17 cellular contexts compared by ENCODE assay signal in genomic region chr1:54571803-54572202, GRCh38. TPM values are rescaled to one million over a fixed set of nuclear protein-coding genes. Genes with fewer than 3 reads are reported as not detected.
DNase-seq lines count a peak whose midpoint lies in the region; ATAC-seq, FAIRE-seq and TF ChIP-seq lines count a peak whose summit lies in the region.
"Had no signal": no experiment of that assay in that cellular context is flagged by ENCODE, and none has a peak within 500 bp of the region (broad histone marks: within the 10 kb centered on the region; RNA-seq: fewer than 3 reads in every experiment).

No MANE protein-coding gene starts in this region.

- no peak for ATAC-seq in naive thymus-derived CD4-positive, alpha-beta T cell
- no peak for ATAC-seq in stimulated activated naive B cell treated with anti-CD40 and anti-IgM and Interleukin-4, amounts not matched to agents 10 μg/mL and 1 μg/mL and 100 μg/mL, for 72 hours (replicated peaks)
- ATAC-seq: naive thymus-derived CD8-positive, alpha-beta T cell had no signal

- no peaks in the 10 kb centered on the region for H4K20me1 ChIP-seq in OCI-LY7 (ENCODE audit: insufficient read depth, low read length)
- no peaks in the 10 kb centered on the region for H4K20me1 ChIP-seq in endothelial cell of umbilical vein (replicated peaks; ENCODE audit: control insufficient read depth, extremely low read depth, insufficient read depth, low read length)

- H3K4me1 ChIP-seq in OCI-LY7 (ENCODE audit: insufficient read depth, low read length, poor library complexity, severe bottlenecking) (peaks cover 9% of the 10 kb centered on the region), endothelial cell of umbilical vein (ENCODE audit: control insufficient read depth, extremely low read depth, insufficient read depth, low read length) (peaks cover 31% of the 10 kb centered on the region)
- H3K4me1 ChIP-seq in naive thymus-derived CD4-positive, alpha-beta T cell (ENCODE audit: control insufficient read depth in 2 of 2, insufficient read depth in 2 of 2, low read length in 2 of 2): no peaks in the 10 kb centered on the region
- H3K4me1 ChIP-seq: SJCRH30 had no signal

- peak overlapping the region; percentile 64 for H3K27ac Mint-ChIP-seq in neural crest cell (ENCODE audit: unreplicated experiment)
- peak overlapping the region in 1 of 9 donors; percentile 23 for H3K27ac Mint-ChIP-seq in naive thymus-derived CD4-positive, alpha-beta T cell
- H3K27ac Mint-ChIP-seq in stimulated activated naive B cell treated with anti-CD40 and anti-IgM and Interleukin-4, amounts not matched to agents 10 μg/mL and 1 μg/mL and 100 μg/mL, for 72 hours: no peak overlapping the region
- H3K27ac Mint-ChIP-seq: activated naive CD8-positive, alpha-beta T cell; CD4-positive, CD25-positive, alpha-beta regulatory T cell had no signal

- DNase-seq in GF-D8 (lab: John Stamatoyannopoulos, UW): peak; percentile 24
- DNase-seq in OCI-LY7 (ENCODE audit: low spot score): peak; percentile 10
- peak; percentile 50 for DNase-seq in endothelial cell of umbilical vein (ENCODE audit: low read depth, low spot score)
- DNase-seq in neural crest cell (ENCODE audit: low read depth, low spot score): no peak
- no peak for DNase-seq in naive thymus-derived CD4-positive, alpha-beta T cell
- DNase-seq in stimulated activated naive B cell treated with anti-CD40 and anti-IgM and Interleukin-4, amounts not matched to agents 10 μg/mL and 1 μg/mL and 100 μg/mL, for 72 hours: no peak
- DNase-seq in activated CD4-positive, alpha-beta T cell treated with anti-CD3 and anti-CD28 coated beads, Interleukin-2, amount 50 U/mL, for 1 hour: no peak
- DNase-seq in NCI-H526 (lab: John Stamatoyannopoulos, UW): no peak
- DNase-seq: activated CD4-positive, alpha-beta T cell treated with anti-CD3 and anti-CD28 coated beads, Interleukin-2, amount 50 U/mL, for 48 hours; CD4-positive, CD25-positive, alpha-beta regulatory T cell; effector CD8-positive, alpha-beta T cell; NCI-H2107; SJCRH30; stimulated activated naive CD4-positive, alpha-beta T cell treated with Interleukin-2 at 50 U/mL for 16 hours had no signal

- H3K4me2 ChIP-seq in OCI-LY7 (ENCODE audit: low read length) (no peak overlapping the region), endothelial cell of umbilical vein (ENCODE audit: insufficient read depth, low read length) (peak overlapping the region; percentile 40)

- no peak for TF ChIP-seq POLR2A in endothelial cell of umbilical vein (IDR thresholded peaks at IDR 0.05; ENCODE audit: low read depth, low read length)

- no peaks in the 10 kb centered on the region for H3K27me3 Mint-ChIP-seq in neural crest cell (ENCODE audit: low read depth)
- H3K27me3 Mint-ChIP-seq in naive thymus-derived CD4-positive, alpha-beta T cell: peaks cover 0 to 1% (median 0%) of the 10 kb centered on the region in 5 donors
- peaks cover 0 to 5% of the 10 kb centered on the region in 2 donors for H3K27me3 Mint-ChIP-seq in stimulated activated naive B cell treated with anti-CD40 and anti-IgM and Interleukin-4, amounts not matched to agents 10 μg/mL and 1 μg/mL and 100 μg/mL, for 72 hours
- H3K27me3 Mint-ChIP-seq: activated naive CD8-positive, alpha-beta T cell; CD4-positive, CD25-positive, alpha-beta regulatory T cell had no signal

- no peak for TF ChIP-seq CTCF in OCI-LY7 (conservative IDR thresholded peaks at IDR 0.05; ENCODE audit: low read length)
- TF ChIP-seq CTCF in endothelial cell of umbilical vein (IDR thresholded peaks at IDR 0.05; ENCODE audit: extremely low read depth in 1 of 2, insufficient read depth in 1 of 2, low read depth in 1 of 2, low read length in 2 of 2): no peak
- TF ChIP-seq CTCF in neural crest cell (conservative IDR thresholded peaks at IDR 0.05): no peak

- H3K9me2 ChIP-seq in OCI-LY7 (ENCODE audit: insufficient read depth, low read length): no peaks in the 10 kb centered on the region

- H3K4me3 ChIP-seq in OCI-LY7 (ENCODE audit: low read depth, low read length, poor library complexity, severe bottlenecking) (no peak overlapping the region), endothelial cell of umbilical vein (replicated peaks in 1 of 3; ENCODE audit: insufficient read depth in 1 of 3, low read depth in 1 of 3, low read length in 3 of 3) (no peak overlapping the region)
- no peak overlapping the region for H3K4me3 ChIP-seq in naive thymus-derived CD4-positive, alpha-beta T cell (ENCODE audit: low read length)
- H3K4me3 ChIP-seq: SJCRH30 had no signal

- peak; percentile 91 for FAIRE-seq in endothelial cell of umbilical vein (lab: Jason Lieb, UNC)

- H3K27me3 ChIP-seq in endothelial cell of umbilical vein (ENCODE audit: control insufficient read depth in 2 of 2, insufficient read depth in 2 of 2, low read length in 2 of 2): no peaks in the 10 kb centered on the region
- no peaks in the 10 kb centered on the region for H3K27me3 ChIP-seq in naive thymus-derived CD4-positive, alpha-beta T cell (ENCODE audit: control insufficient read depth in 2 of 2, insufficient read depth in 2 of 2, low read length in 2 of 2)
- H3K27me3 ChIP-seq: SJCRH30 had no signal

- BruUV-seq in OCI-LY7 (replicated peaks; lab: Mats Ljungman, UMichigan) (no TSS peak), endothelial cell of umbilical vein (replicated peaks; lab: Mats Ljungman, UMichigan) (no TSS peak)

- POLR2A ChIA-PET in OCI-LY7 (lab: Charles Lee): interaction anchor here (0.7 to 1.0 kb wide), 2 partner anchors 21 to 53 kb away, joined by 3 to 4 read pairs; no protein-coding TSS in a partner anchor
- POLR2A ChIA-PET in endothelial cell of umbilical vein (lab: Charles Lee): no interaction called here
- POLR2A ChIA-PET in naive thymus-derived CD4-positive, alpha-beta T cell (lab: Charles Lee): no interaction called here

- H3K79me2 ChIP-seq in OCI-LY7 (ENCODE audit: insufficient read depth, low read depth, low read length): no peaks in the 10 kb centered on the region
- H3K79me2 ChIP-seq in endothelial cell of umbilical vein (ENCODE audit: control insufficient read depth, insufficient read depth, low read length): no peaks in the 10 kb centered on the region

- H2AFZ ChIP-seq in OCI-LY7 (ENCODE audit: low read length): no peak overlapping the region; the same call in 1 of the 2 replicates
- peak overlapping the region; percentile 72 for H2AFZ ChIP-seq in endothelial cell of umbilical vein (ENCODE audit: low read depth, low read length)

- H3K9me3 ChIP-seq in OCI-LY7 (ENCODE audit: low read length): no peaks in the 10 kb centered on the region
- no peaks in the 10 kb centered on the region for H3K9me3 ChIP-seq in endothelial cell of umbilical vein (replicated peaks; ENCODE audit: control insufficient read depth, insufficient read depth, low read length)
- H3K9me3 ChIP-seq in naive thymus-derived CD4-positive, alpha-beta T cell (ENCODE audit: control insufficient read depth in 2 of 3, low read length in 3 of 3): no peaks in the 10 kb centered on the region
- H3K9me3 ChIP-seq: SJCRH30 had no signal

- peaks cover 29% of the 10 kb centered on the region for H3K4me1 Mint-ChIP-seq in neural crest cell
- H3K4me1 Mint-ChIP-seq in naive thymus-derived CD4-positive, alpha-beta T cell: peaks cover 0 to 12% (median 0%) of the 10 kb centered on the region in 7 donors
- peaks cover 0 to 3% of the 10 kb centered on the region in 2 donors for H3K4me1 Mint-ChIP-seq in stimulated activated naive B cell treated with anti-CD40 and anti-IgM and Interleukin-4, amounts not matched to agents 10 μg/mL and 1 μg/mL and 100 μg/mL, for 72 hours

- H3K36me3 Mint-ChIP-seq in neural crest cell (ENCODE audit: low read depth): no peaks in the 10 kb centered on the region
- no peaks in the 10 kb centered on the region for H3K36me3 Mint-ChIP-seq in naive thymus-derived CD4-positive, alpha-beta T cell
- H3K36me3 Mint-ChIP-seq in stimulated activated naive B cell treated with anti-CD40 and anti-IgM and Interleukin-4, amounts not matched to agents 10 μg/mL and 1 μg/mL and 100 μg/mL, for 72 hours: no peaks in the 10 kb centered on the region
- H3K36me3 Mint-ChIP-seq: activated naive CD8-positive, alpha-beta T cell; CD4-positive, CD25-positive, alpha-beta regulatory T cell; naive thymus-derived CD8-positive, alpha-beta T cell had no signal

- peak overlapping the region; percentile 28 for H3K9ac ChIP-seq in endothelial cell of umbilical vein (replicated peaks; ENCODE audit: extremely low read depth, insufficient read depth, low read length)

- dilution Hi-C loops in endothelial cell of umbilical vein (cut with MboI; ENCODE audit: extremely low pct_ligation_motif_present, low sequenced_read_pairs): no loop called here

- H3K27ac ChIP-seq in OCI-LY7 (ENCODE audit: low read depth, low read length, poor library complexity, severe bottlenecking) (no peak overlapping the region), endothelial cell of umbilical vein (ENCODE audit: insufficient read depth, low read depth, low read length) (peak overlapping the region; percentile 61)
- no peak overlapping the region for H3K27ac ChIP-seq in naive thymus-derived CD4-positive, alpha-beta T cell (ENCODE audit: low read depth, low read length)
- H3K27ac ChIP-seq: SJCRH30 had no signal

- no peaks in the 10 kb centered on the region for H3K9me1 ChIP-seq in endothelial cell of umbilical vein (replicated peaks; ENCODE audit: control insufficient read depth, extremely low read depth, insufficient read depth, low read length)

- H3K36me3 ChIP-seq in OCI-LY7 (ENCODE audit: insufficient read depth, low read length) (no peaks in the 10 kb centered on the region), endothelial cell of umbilical vein (ENCODE audit: control insufficient read depth in 2 of 2, extremely low read depth in 1 of 2, insufficient read depth in 2 of 2, low read length in 2 of 2) (no peaks in the 10 kb centered on the region)
- no peaks in the 10 kb centered on the region for H3K36me3 ChIP-seq in naive thymus-derived CD4-positive, alpha-beta T cell (ENCODE audit: control insufficient read depth in 2 of 3, insufficient read depth in 3 of 3, low read length in 3 of 3)
- H3K36me3 ChIP-seq: SJCRH30 had no signal

- intact Hi-C loops in OCI-LY7 (cut with micrococcal nuclease; ENCODE audit: unreplicated experiment) (no loop called here), endothelial cell of umbilical vein (cut with micrococcal nuclease) (loop anchor here (1.0 to 5.0 kb wide), 3 partner anchors 30 to 193 kb away; partner anchors contain the start of genes PARS2 and TTC4)
- intact Hi-C loops in naive thymus-derived CD4-positive, alpha-beta T cell (cut with micrococcal nuclease): no loop called here

- CTCF ChIA-PET in OCI-LY7 (lab: Charles Lee; ENCODE audit: unreplicated experiment): no interaction called here
- CTCF ChIA-PET in endothelial cell of umbilical vein (lab: Charles Lee): interaction anchor here (1.0 to 2.1 kb wide), 4 partner anchors 24 to 72 kb away, joined by 3 to 9 read pairs (median 6); partner anchors contain the start of gene ACOT11
- CTCF ChIA-PET in naive thymus-derived CD4-positive, alpha-beta T cell (lab: Charles Lee): no interaction called here

- no peaks in the 10 kb centered on the region for H3K9me3 Mint-ChIP-seq in neural crest cell
- no peaks in the 10 kb centered on the region for H3K9me3 Mint-ChIP-seq in naive thymus-derived CD4-positive, alpha-beta T cell
- no peaks in the 10 kb centered on the region for H3K9me3 Mint-ChIP-seq in stimulated activated naive B cell treated with anti-CD40 and anti-IgM and Interleukin-4, amounts not matched to agents 10 μg/mL and 1 μg/mL and 100 μg/mL, for 72 hours
- H3K9me3 Mint-ChIP-seq: CD4-positive, CD25-positive, alpha-beta regulatory T cell; naive thymus-derived CD8-positive, alpha-beta T cell had no signal

- H3K4me3 Mint-ChIP-seq in neural crest cell: no peak overlapping the region
- H3K4me3 Mint-ChIP-seq in naive thymus-derived CD4-positive, alpha-beta T cell: no peak overlapping the region
- H3K4me3 Mint-ChIP-seq in stimulated activated naive B cell treated with anti-CD40 and anti-IgM and Interleukin-4, amounts not matched to agents 10 μg/mL and 1 μg/mL and 100 μg/mL, for 72 hours: no peak overlapping the region
- H3K4me3 Mint-ChIP-seq: activated naive CD8-positive, alpha-beta T cell; CD4-positive, CD25-positive, alpha-beta regulatory T cell; naive thymus-derived CD8-positive, alpha-beta T cell had no signal

RNA-seq across cellular contexts. Expression of gene ACOT11, which starts 23.8 kb away (rescaled TPM):
- not detected in 2 replicates for total RNA-seq in OCI-LY7 (2014; rRNA removed; shearing (Covaris generic))
- total RNA-seq in OCI-LY7 (2022) (0.33 TPM in 1 of 2 replicates, not detected in the other), endothelial cell of umbilical vein (5.4 and 5.7 TPM in 2 replicates), neural crest cell (2.7 and 3.1 TPM in 2 replicates)
- polyA plus RNA-seq in endothelial cell of umbilical vein: 4.5 and 5.5 TPM in 2 replicates
- polyA plus RNA-seq in endothelial cell of umbilical vein (2011; cell fraction: cytosol; rRNA removed): 3.3 and 3.5 TPM in 2 replicates
- 7.3 and 7.8 TPM in 2 replicates for polyA plus RNA-seq in endothelial cell of umbilical vein (2011; cell fraction: nucleus; rRNA removed)
- 2.0 and 3.1 TPM in 2 replicates for polyA plus RNA-seq in endothelial cell of umbilical vein (2012)
- polyA minus RNA-seq in endothelial cell of umbilical vein: 6.0 and 6.7 TPM in 2 replicates
- 3.2 TPM for polyA minus RNA-seq in endothelial cell of umbilical vein (2011; cell fraction: cytosol; rRNA and poly(A)+ RNA removed)
- polyA minus RNA-seq in endothelial cell of umbilical vein (2011; cell fraction: nucleus; rRNA and poly(A)+ RNA removed): 5.7 and 6.1 TPM in 2 replicates
- 1 to 10 TPM in 3 of 5 experiments, under 1 TPM in 2; 0.22 to 2.3 (median 1.2) TPM for total RNA-seq in naive thymus-derived CD4-positive, alpha-beta T cell
- polyA plus RNA-seq in naive thymus-derived CD4-positive, alpha-beta T cell: under 1 TPM in 1 of 2 donors, not detected in 1; 0.06 TPM

RNA-seq across cellular contexts. Expression of gene FAM151A, which starts 51.5 kb away (rescaled TPM):
- not detected in 2 replicates for total RNA-seq in OCI-LY7 (2014; rRNA removed; shearing (Covaris generic))
- total RNA-seq in OCI-LY7 (2022) (not detected in 2 replicates), endothelial cell of umbilical vein (not detected in 2 replicates), neural crest cell (not detected in 2 replicates)
- not detected in 2 replicates for polyA plus RNA-seq in endothelial cell of umbilical vein
- polyA plus RNA-seq in endothelial cell of umbilical vein (2011; cell fraction: cytosol; rRNA removed): not detected in 2 replicates
- not detected in 2 replicates for polyA plus RNA-seq in endothelial cell of umbilical vein (2011; cell fraction: nucleus; rRNA removed)
- polyA plus RNA-seq in endothelial cell of umbilical vein (2012): not detected in 2 replicates
- not detected in 2 replicates for polyA minus RNA-seq in endothelial cell of umbilical vein
- polyA minus RNA-seq in endothelial cell of umbilical vein (2011; cell fraction: cytosol; rRNA and poly(A)+ RNA removed): not detected
- not detected in 2 replicates for polyA minus RNA-seq in endothelial cell of umbilical vein (2011; cell fraction: nucleus; rRNA and poly(A)+ RNA removed)
- not detected for total RNA-seq in naive thymus-derived CD4-positive, alpha-beta T cell
- polyA plus RNA-seq in naive thymus-derived CD4-positive, alpha-beta T cell: not detected
- total RNA-seq: CD4-positive, CD25-positive, alpha-beta regulatory T cell; HT-29; naive thymus-derived CD8-positive, alpha-beta T cell; SJCRH30 had no signal
- polyA plus RNA-seq: CD4-positive, CD25-positive, alpha-beta regulatory T cell; naive thymus-derived CD8-positive, alpha-beta T cell had no signal

Comparison
In these comparisons a context has a peak if more than half of its experiments do, and no peak if none do; other contexts are left out.
1. DNase-seq: peak in GF-D8 (single experiment), OCI-LY7 (single experiment) and endothelial cell of umbilical vein (single experiment); none in neural crest cell (single experiment), naive thymus-derived CD4-positive, alpha-beta T cell (0 of 9), stimulated activated naive B cell treated with anti-CD40 and anti-IgM and Interleukin-4, amounts not matched to agents 10 μg/mL and 1 μg/mL and 100 μg/mL, for 72 hours (single experiment), activated CD4-positive, alpha-beta T cell treated with anti-CD3 and anti-CD28 coated beads, Interleukin-2, amount 50 U/mL, for 1 hour (single experiment) and NCI-H526 (0 of 2).